8 cellular contexts compared by ENCODE assay signal in the genomic region with DNA sequence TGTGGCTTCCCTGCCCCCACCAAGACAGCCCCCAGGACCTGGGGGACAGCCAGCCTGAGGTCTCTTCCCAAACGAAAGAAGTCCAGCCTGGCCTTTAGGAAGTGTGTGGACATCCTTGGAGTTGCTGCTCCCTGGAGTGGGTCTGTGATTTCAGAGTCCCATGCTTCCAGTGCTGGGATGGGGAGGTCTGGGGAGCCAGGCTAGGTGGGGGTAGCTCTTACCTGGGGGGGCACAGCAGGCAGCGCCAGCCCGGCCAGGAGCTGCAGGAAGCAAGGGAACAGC. TPM values are rescaled to one million over a fixed set of nuclear protein-coding genes. Genes with fewer than 3 reads are reported as not detected.
DNase-seq lines count a peak whose midpoint lies in the region; ATAC-seq and TF ChIP-seq lines count a peak whose summit lies in the region.

No MANE protein-coding gene starts in this region.

- no peaks in the 10 kb centered on the region for H3K36me3 Mint-ChIP-seq in activated CD8-positive, alpha-beta T cell treated with anti-CD3 and anti-CD28 coated beads for 36 hours (ENCODE audit: low read depth)

- POLR2A ChIA-PET in activated CD8-positive, alpha-beta T cell treated with anti-CD3 and anti-CD28 coated beads for 36 hours (lab: Charles Lee): no interaction called here

- no peaks in the 10 kb centered on the region for H3K9me3 Mint-ChIP-seq in activated CD8-positive, alpha-beta T cell treated with anti-CD3 and anti-CD28 coated beads for 36 hours

- H3K4me3 ChIP-seq in HAP-1 (peak overlapping the region; percentile 42), iPS DF 6.9 (ENCODE audit: low read length) (peak overlapping the region; percentile 35; the same call in 1 of the 2 replicates), skin epidermis (peak overlapping the region; percentile 38 to 59 (median 47))

- H3K27me3 ChIP-seq in HAP-1 (ENCODE audit: low read depth): no peaks in the 10 kb centered on the region
- H3K27me3 ChIP-seq in iPS DF 6.9 (ENCODE audit: control insufficient read depth, insufficient read depth, low read length): no peaks in the 10 kb centered on the region; the same call in 1 of the 2 replicates

- H3K4me3 Mint-ChIP-seq in activated CD8-positive, alpha-beta T cell treated with anti-CD3 and anti-CD28 coated beads for 36 hours: peak overlapping the region; percentile 46

- H3K36me3 ChIP-seq in HAP-1 (replicated peaks) (no peaks in the 10 kb centered on the region), iPS DF 6.9 (ENCODE audit: control insufficient read depth, insufficient read depth, low read length) (no peaks in the 10 kb centered on the region)

- in situ Hi-C loops in HAP-1 (cut with MboI; ENCODE audit: low sequenced_read_pairs): no loop called here

- DNase-seq in HAP-1 (ENCODE audit: low spot score in 2 of 2) (no peak), iPS DF 6.9 (ENCODE audit: low read depth, low spot score) (no peak), SKM-1 treated with dmso at 0.1 percent for 144 hours (lab: John Stamatoyannopoulos, UW; ENCODE audit: unreplicated experiment) (no peak), HuH-7.5 (ENCODE audit: low spot score) (no peak)
- DNase-seq in activated CD8-positive, alpha-beta T cell treated with anti-CD3 and anti-CD28 coated beads for 36 hours: no peak
- no peak for DNase-seq in stimulated activated CD4-positive, alpha-beta T cell treated with anti-CD3 and anti-CD28 coated beads, Interleukin-1b, Interleukin-23, amount 100 ng/mL, for 48 hours

- peaks cover 10% of the 10 kb centered on the region for H3K27me3 Mint-ChIP-seq in activated CD8-positive, alpha-beta T cell treated with anti-CD3 and anti-CD28 coated beads for 36 hours

- no peak for ATAC-seq in activated CD8-positive, alpha-beta T cell treated with anti-CD3 and anti-CD28 coated beads for 36 hours
- no peak for ATAC-seq in GM19351 (IDR thresholded peaks at IDR 0.05; ENCODE audit: unreplicated experiment)

- H3K27ac ChIP-seq in iPS DF 6.9 (ENCODE audit: low read length) (no peak overlapping the region), skin epidermis (peak overlapping the region in 19 of 21 experiments; percentile 13 to 78 (median 45))

- no peak overlapping the region for H3K27ac Mint-ChIP-seq in activated CD8-positive, alpha-beta T cell treated with anti-CD3 and anti-CD28 coated beads for 36 hours

- CTCF ChIA-PET in activated CD8-positive, alpha-beta T cell treated with anti-CD3 and anti-CD28 coated beads for 36 hours (lab: Charles Lee): interaction anchor here (0.7 to 1.8 kb wide), 5 partner anchors 8 to 134 kb away, joined by 3 to 6 read pairs (median 4); no protein-coding TSS in a partner anchor

- H3K4me1 Mint-ChIP-seq in activated CD8-positive, alpha-beta T cell treated with anti-CD3 and anti-CD28 coated beads for 36 hours (ENCODE audit: low read depth): no peaks in the 10 kb centered on the region

- H3K9me3 ChIP-seq in HAP-1 (no peaks in the 10 kb centered on the region), iPS DF 6.9 (ENCODE audit: control insufficient read depth, insufficient read depth, low read length) (no peaks in the 10 kb centered on the region)

- intact Hi-C loops in activated CD8-positive, alpha-beta T cell treated with anti-CD3 and anti-CD28 coated beads for 36 hours (cut with micrococcal nuclease): no loop called here

- TF ChIP-seq CTCF in activated CD8-positive, alpha-beta T cell treated with anti-CD3 and anti-CD28 coated beads for 36 hours (IDR thresholded peaks at IDR 0.05): no peak

- no CpG with 5 or more reads among the region's 3 CpGs for WGBS in iPS DF 6.9 (ENCODE audit: insufficient coverage, insufficient read length)

- peaks cover 2% of the 10 kb centered on the region; the same call in 1 of the 2 replicates for H3K4me1 ChIP-seq in HAP-1
- peaks cover 2% of the 10 kb centered on the region; the same call in 1 of the 2 replicates for H3K4me1 ChIP-seq in iPS DF 6.9 (ENCODE audit: control insufficient read depth, insufficient read depth, low read length)

RNA-seq across cellular contexts. Expression of a gene that starts 0.5 kb away (rescaled TPM):
- total RNA-seq in activated CD8-positive, alpha-beta T cell treated with anti-CD3 and anti-CD28 coated beads for 36 hours: under 1 TPM; 0.27 to 0.45 TPM

RNA-seq across cellular contexts. Expression of a gene that starts 31.8 kb away (rescaled TPM):
- total RNA-seq in activated CD8-positive, alpha-beta T cell treated with anti-CD3 and anti-CD28 coated beads for 36 hours: 1 to 10 TPM; 4.1 to 5.1 TPM

RNA-seq across cellular contexts. Expression of a gene that starts 47.8 kb away (rescaled TPM):
- total RNA-seq in activated CD8-positive, alpha-beta T cell treated with anti-CD3 and anti-CD28 coated beads for 36 hours: 10 to 100 TPM; 50.5 to 51.9 TPM
